In the genomic region with DNA sequence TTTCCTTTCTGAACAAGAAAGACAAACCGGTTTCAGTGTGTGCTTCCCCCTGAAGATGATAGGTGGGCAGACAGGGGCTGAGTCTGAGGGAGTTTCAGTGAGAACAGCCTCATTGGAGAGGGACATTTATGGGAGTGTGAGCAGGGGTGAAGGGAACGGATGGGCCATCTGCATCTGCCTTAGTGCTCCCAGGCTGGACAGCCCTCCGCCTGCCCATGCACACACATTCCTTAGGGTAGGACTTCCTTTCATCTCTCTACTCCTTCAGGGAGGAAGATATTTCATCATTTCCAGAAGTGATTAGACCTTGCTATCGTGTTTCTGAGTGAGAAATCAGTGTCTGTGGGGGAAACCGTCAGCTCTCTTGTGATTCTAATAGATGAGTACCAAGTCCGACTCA, we compare ENCODE assay signal across 33 cellular contexts. TPM values are rescaled to one million over a fixed set of nuclear protein-coding genes. Genes with fewer than 3 reads are reported as not detected.
"Had no signal": no experiment of that assay in that cellular context is flagged by ENCODE, and none has a peak within 500 bp of the region (broad histone marks: within the 10 kb centered on the region; RNA-seq: fewer than 3 reads in every experiment).

No MANE protein-coding gene starts in this region.

- H3K27ac Mint-ChIP-seq: activated CD4-positive, alpha-beta memory T cell treated with anti-CD3 and anti-CD28 coated beads, Interleukin-2, amount 10 ng/mL, durations not matched to agents 7 days and 5 days; activated CD4-positive, alpha-beta T cell treated with anti-CD3 and anti-CD28 coated beads for 36 hours; activated naive CD4-positive, alpha-beta T cell treated with anti-CD3 and anti-CD28 coated beads for 36 hours; activated naive CD8-positive, alpha-beta T cell; activated T-helper 17 cell treated with anti-CD3 and anti-CD28 coated beads, Interleukin-2, amount 50 U/mL, for 72 hours; brain had no signal

- H3K4me1 Mint-ChIP-seq: activated CD4-positive, alpha-beta memory T cell treated with anti-CD3 and anti-CD28 coated beads, Interleukin-2, amount 10 ng/mL, durations not matched to agents 7 days and 5 days; activated CD4-positive, alpha-beta T cell treated with anti-CD3 and anti-CD28 coated beads for 36 hours; activated T-helper 17 cell treated with anti-CD3 and anti-CD28 coated beads, Interleukin-2, amount 50 U/mL, for 72 hours had no signal

- H3K27ac ChIP-seq: KMS-11, VCaP had no signal

- DNase-seq: activated CD4-positive, alpha-beta memory T cell treated with anti-CD3 and anti-CD28 coated beads, Interleukin-2, amount 10 ng/mL, durations not matched to agents 7 days and 5 days; activated CD4-positive, alpha-beta T cell treated with anti-CD3 and anti-CD28 coated beads for 36 hours; activated CD4-positive, alpha-beta T cell treated with anti-CD3 and anti-CD28 coated beads, Interleukin-2, amount 50 U/mL, for 1 hour; activated gamma-delta T cell; activated naive CD4-positive, alpha-beta T cell treated with anti-CD3 and anti-CD28 coated beads for 36 hours; activated T-cell treated with anti-CD3 and anti-CD28 coated beads for 4 hours; activated T-cell treated with anti-CD3 and anti-CD28 coated beads, Interleukin-2, amount 50 U/mL, for 48 hours; MV-4-11; NCI-H1092 treated with DMSO at 0.1 percent for 48 hours; NCI-H1417 treated with DMSO at 0.1 percent for 48 hours; NCI-H1694; NCI-H2029; NCI-H2107; NCI-H2171 treated with DMSO at 0.1 percent for 48 hours; NCI-H226; NCI-H510A; NCI-H526 treated with DMSO at 0.1 percent for 48 hours; NK-92 treated with Interleukin-12 subunit alpha and Interleukin-12 subunit beta, amount 100 ng/mL, for 24 hours; OCI-M1; RPMI8226; T-helper 1 cell had no signal

- ATAC-seq: activated CD4-positive, alpha-beta T cell treated with anti-CD3 and anti-CD28 coated beads for 36 hours; activated T-helper 17 cell treated with anti-CD3 and anti-CD28 coated beads, Interleukin-2, amount 50 U/mL, for 72 hours; Panc1; Right ventricle myocardium inferior had no signal

- H3K4me3 Mint-ChIP-seq: activated CD4-positive, alpha-beta memory T cell treated with anti-CD3 and anti-CD28 coated beads, Interleukin-2, amount 10 ng/mL, durations not matched to agents 7 days and 5 days; activated CD4-positive, alpha-beta T cell treated with anti-CD3 and anti-CD28 coated beads for 36 hours; activated naive CD4-positive, alpha-beta T cell treated with anti-CD3 and anti-CD28 coated beads for 36 hours; activated naive CD8-positive, alpha-beta T cell; activated T-helper 17 cell treated with anti-CD3 and anti-CD28 coated beads, Interleukin-2, amount 50 U/mL, for 72 hours had no signal

- H3K4me2 ChIP-seq: KMS-11, SK-N-SH had no signal

- H3K9me3 ChIP-seq: SK-N-SH had no signal

- H3K36me3 Mint-ChIP-seq: activated naive CD8-positive, alpha-beta T cell; brain had no signal

- H3K9ac ChIP-seq: KMS-11, SK-N-SH had no signal

- H3K9me3 Mint-ChIP-seq: activated T-helper 17 cell treated with anti-CD3 and anti-CD28 coated beads, Interleukin-2, amount 50 U/mL, for 72 hours had no signal

- FAIRE-seq: astrocyte had no signal

RNA-seq across cellular contexts. Expression of a gene that starts 3.8 kb away (rescaled TPM):
- total RNA-seq: activated CD4-positive, alpha-beta memory T cell treated with anti-CD3 and anti-CD28 coated beads, Interleukin-2, amount 10 ng/mL, durations not matched to agents 7 days and 5 days; activated CD4-positive, alpha-beta T cell treated with anti-CD3 and anti-CD28 coated beads for 36 hours; activated CD8-positive, alpha-beta memory T cell treated with anti-CD3 and anti-CD28 coated beads for 36 hours; activated naive CD4-positive, alpha-beta T cell treated with anti-CD3 and anti-CD28 coated beads for 36 hours; activated T-helper 17 cell treated with anti-CD3 and anti-CD28 coated beads, Interleukin-2, amount 50 U/mL, for 72 hours; astrocyte; MCF 10A; T-helper 2 cell treated with Interferon-gamma antibody and Interleukin-4, amounts not matched to agents 100 ng/mL and 5 ng/mL, for 36 hours had no signal
- polyA plus RNA-seq: SK-N-SH had no signal
